Comparison of ENCODE assay signal across 1 cellular context in the genomic region with DNA sequence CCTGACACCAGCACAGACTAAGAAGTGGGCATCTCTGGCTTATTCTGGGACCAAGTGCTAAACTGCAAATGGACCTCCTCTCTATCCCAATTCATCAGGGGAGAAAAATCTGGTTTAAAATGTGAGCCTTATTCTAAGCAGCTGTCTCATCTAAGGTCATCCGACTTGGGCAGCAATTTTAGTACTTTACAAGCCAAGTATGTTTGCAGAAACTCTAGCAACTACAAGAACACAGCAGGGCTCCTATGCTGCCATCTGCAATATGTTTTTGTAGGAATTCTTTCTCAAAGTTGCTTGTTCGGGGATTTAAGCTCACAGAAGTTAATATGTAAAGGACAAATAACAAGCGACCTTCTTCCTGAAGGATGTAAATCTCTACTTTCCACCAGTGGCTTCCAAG.
TF ChIP-seq lines count a peak whose summit lies in the region.

No MANE protein-coding gene starts in this region.

TF ChIP-seq in HepG2, 621 proteins besides CTCF, POLR2A, EP300 and RAD21:
- TF ChIP-seq GATAD1 (CRISPR knock-in tag; IDR thresholded peaks at IDR 0.05) (no peak), HDAC1 (CRISPR knock-in tag; IDR thresholded peaks at IDR 0.05) (no peak), ZNF839 (CRISPR knock-in tag; IDR thresholded peaks at IDR 0.05; ENCODE audit: borderline replicate concordance) (no peak), KLF9 (CRISPR knock-in tag; IDR thresholded peaks at IDR 0.05; ENCODE audit: low read depth) (no peak)
- TF ChIP-seq, protein P1, sequence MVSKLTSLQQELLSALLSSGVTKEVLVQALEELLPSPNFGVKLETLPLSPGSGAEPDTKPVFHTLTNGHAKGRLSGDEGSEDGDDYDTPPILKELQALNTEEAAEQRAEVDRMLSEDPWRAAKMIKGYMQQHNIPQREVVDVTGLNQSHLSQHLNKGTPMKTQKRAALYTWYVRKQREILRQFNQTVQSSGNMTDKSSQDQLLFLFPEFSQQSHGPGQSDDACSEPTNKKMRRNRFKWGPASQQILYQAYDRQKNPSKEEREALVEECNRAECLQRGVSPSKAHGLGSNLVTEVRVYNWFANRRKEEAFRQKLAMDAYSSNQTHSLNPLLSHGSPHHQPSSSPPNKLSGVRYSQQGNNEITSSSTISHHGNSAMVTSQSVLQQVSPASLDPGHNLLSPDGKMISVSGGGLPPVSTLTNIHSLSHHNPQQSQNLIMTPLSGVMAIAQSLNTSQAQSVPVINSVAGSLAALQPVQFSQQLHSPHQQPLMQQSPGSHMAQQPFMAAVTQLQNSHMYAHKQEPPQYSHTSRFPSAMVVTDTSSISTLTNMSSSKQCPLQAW (CRISPR knock-in tag; IDR thresholded peaks at IDR 0.05) = 0 out of 2 replicates have a peak, but pooled peaks have one; percentile 27
TF ChIP-seq in HepG2: peak in this region for 1.
